In genomic region chr2:37645363-37645762, GRCh38 we compare ENCODE assay signal across 10 cellular contexts. TPM values are rescaled to one million over a fixed set of nuclear protein-coding genes. Genes with fewer than 3 reads are reported as not detected.
DNase-seq lines count a peak whose midpoint lies in the region; ATAC-seq and TF ChIP-seq lines count a peak whose summit lies in the region.
"Had no signal": no experiment of that assay in that cellular context is flagged by ENCODE, and none has a peak within 500 bp of the region (broad histone marks: within the 10 kb centered on the region; RNA-seq: fewer than 3 reads in every experiment).

No MANE protein-coding gene starts in this region.

- H3K4me3 ChIP-seq in effector memory CD4-positive, alpha-beta T cell (ENCODE audit: insufficient read depth, low read depth, low read length, poor library complexity, severe bottlenecking): no peak overlapping the region
- H3K4me3 ChIP-seq in gastrocnemius medialis (no peak overlapping the region), Peyer's patch (no peak overlapping the region)
- H3K4me3 ChIP-seq: gastroesophageal sphincter had no signal

- intact Hi-C loops in gastrocnemius medialis (cut with DNase I; ENCODE audit: low total_unique reads): no loop called here

- H3K27me3 ChIP-seq in effector memory CD4-positive, alpha-beta T cell (replicated peaks; ENCODE audit: control insufficient read depth, insufficient read depth, low read length, poor library complexity, severe bottlenecking): no peaks in the 10 kb centered on the region
- H3K27me3 ChIP-seq in gastrocnemius medialis (no peaks in the 10 kb centered on the region), Peyer's patch (no peaks in the 10 kb centered on the region)
- H3K27me3 ChIP-seq: gastroesophageal sphincter had no signal

- ATAC-seq in gastrocnemius medialis: no peak
- ATAC-seq: gastroesophageal sphincter had no signal

- no peaks in the 10 kb centered on the region for H3K9me3 ChIP-seq in effector memory CD4-positive, alpha-beta T cell (ENCODE audit: control insufficient read depth, low read length)
- H3K9me3 ChIP-seq in gastrocnemius medialis: no peaks in the 10 kb centered on the region
- H3K9me3 ChIP-seq in Peyer's patch: no peaks in the 10 kb centered on the region

- in situ Hi-C loops in gastrocnemius medialis (cut with MboI; ENCODE audit: low sequenced_read_pairs in 4 of 4): no loop called here

- peaks cover 17% of the 10 kb centered on the region for H3K36me3 ChIP-seq in effector memory CD4-positive, alpha-beta T cell (ENCODE audit: control insufficient read depth, insufficient read depth, low read length)
- H3K36me3 ChIP-seq in gastrocnemius medialis (peaks cover 0 to 18% of the 10 kb centered on the region in 2 donors), Peyer's patch (no peaks in the 10 kb centered on the region)

- peak overlapping the region; percentile 52 for H3K27ac ChIP-seq in effector memory CD4-positive, alpha-beta T cell (ENCODE audit: insufficient read depth, low read length, poor library complexity, severe bottlenecking)
- H3K27ac ChIP-seq in gastrocnemius medialis (peak overlapping the region in 3 of 4 donors; percentile 31 to 87 (median 85)), Peyer's patch (peak overlapping the region in 1 of 4 donors; percentile 40)
- H3K27ac ChIP-seq: KMS-11 had no signal

- peak; percentile 30 for DNase-seq in activated CD8-positive, alpha-beta memory T cell treated with anti-CD3 and anti-CD28 coated beads, Interleukin-2, amount 50 U/mL, for 4 hours
- DNase-seq in activated CD8-positive, alpha-beta memory T cell treated with anti-CD3 and anti-CD28 coated beads for 24 hours: no peak
- DNase-seq in RPMI8226 (peak; percentile 88), gastrocnemius medialis (no peak), GOT3 (lab: John Stamatoyannopoulos, UW) (no peak), Peyer's patch (no peak), cerebellar nuclear complex (lab: John Stamatoyannopoulos, UW) (no peak)
- peak in 1 of 3 donors; percentile 20 for DNase-seq in effector memory CD4-positive, alpha-beta T cell

- TF ChIP-seq POLR2A in gastrocnemius medialis (IDR thresholded peaks at IDR 0.05): no peak
- no peak for TF ChIP-seq POLR2A in Peyer's patch (IDR thresholded peaks at IDR 0.05)

- TF ChIP-seq CTCF in gastrocnemius medialis (IDR thresholded peaks at IDR 0.05 in 4 of 5, conservative IDR thresholded peaks at IDR 0.05 in 1 of 5) (no peak), Peyer's patch (IDR thresholded peaks at IDR 0.05) (no peak)

- peaks cover 65% of the 10 kb centered on the region for H3K4me1 ChIP-seq in effector memory CD4-positive, alpha-beta T cell (ENCODE audit: control insufficient read depth, insufficient read depth, low read length, poor library complexity, severe bottlenecking)
- H3K4me1 ChIP-seq in gastrocnemius medialis (peaks cover 60 to 66% of the 10 kb centered on the region in 2 donors), Peyer's patch (peaks cover 0 to 10% (median 5%) of the 10 kb centered on the region in 4 donors)

RNA-seq across cellular contexts. Expression of gene CDC42EP3, which starts 26.1 kb away (rescaled TPM):
- 10 to 100 TPM; 20.0 to 90.6 (median 57.2) TPM for total RNA-seq in gastrocnemius medialis
- total RNA-seq in Peyer's patch: 1 to 10 TPM; 7.0 to 9.5 (median 7.6) TPM

Comparison
In these comparisons a context has a peak if more than half of its experiments do, and no peak if none do; other contexts are left out.
1. DNase-seq: peak in activated CD8-positive, alpha-beta memory T cell treated with anti-CD3 and anti-CD28 coated beads, Interleukin-2, amount 50 U/mL, for 4 hours (single experiment) and RPMI8226 (single experiment); none in activated CD8-positive, alpha-beta memory T cell treated with anti-CD3 and anti-CD28 coated beads for 24 hours (single experiment), gastrocnemius medialis (0 of 2), GOT3 (single experiment), Peyer's patch (0 of 3) and cerebellar nuclear complex (0 of 2).